15 cellular contexts compared by ENCODE assay signal in the genomic region with DNA sequence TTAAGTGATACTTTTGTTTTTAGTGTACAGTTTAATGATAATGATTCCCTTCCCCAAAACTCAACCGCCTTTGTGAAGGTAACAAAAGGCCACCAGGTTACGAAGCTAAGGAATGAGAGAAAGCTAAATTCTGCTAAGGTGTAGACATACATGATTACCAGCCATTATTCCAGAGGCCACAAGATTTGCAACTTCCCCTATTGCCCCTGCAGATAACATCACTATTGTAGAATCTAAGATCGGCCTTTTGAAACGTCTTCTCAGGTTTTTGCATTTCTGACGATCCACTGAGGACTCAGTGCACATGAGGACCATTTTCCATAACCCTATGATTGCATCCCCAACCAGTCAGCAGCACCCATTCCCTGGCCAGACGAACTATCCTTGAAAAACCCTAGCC.
"Had no signal": no experiment of that assay in that cellular context is flagged by ENCODE, and none has a peak within 500 bp of the region (broad histone marks: within the 10 kb centered on the region; RNA-seq: fewer than 3 reads in every experiment).

No MANE protein-coding gene starts in this region.

- H3K9me3 ChIP-seq: adrenal gland, gastrocnemius medialis, heart right ventricle had no signal

- H3K27me3 ChIP-seq: adrenal gland, cardiac muscle cell, gastrocnemius medialis, heart right ventricle had no signal

- H3K36me3 ChIP-seq: adrenal gland, cardiac muscle cell, gastrocnemius medialis, heart right ventricle had no signal

- H3K4me3 ChIP-seq: adrenal gland, cardiac muscle cell, gastrocnemius medialis, heart right ventricle had no signal

- H2AFZ ChIP-seq: parathyroid adenoma had no signal

- H3K4me1 ChIP-seq: gastrocnemius medialis had no signal

- H3K27ac ChIP-seq: cardiac muscle cell, gastrocnemius medialis, heart right ventricle, parathyroid adenoma had no signal

- ATAC-seq: activated CD8-positive, alpha-beta T cell treated with anti-CD3 and anti-CD28 coated beads for 36 hours; activated T-cell treated with anti-CD3 and anti-CD28 coated beads, Interleukin-2, amount 50 U/mL, for 4 hours; gastrocnemius medialis; heart right ventricle; left colon; stimulated activated effector memory CD8-positive, alpha-beta T cell treated with anti-CD3 and anti-CD28 coated beads, Interleukin-12 subunit alpha, Interleukin-12 subunit beta, amount 100 ng/mL, for 72 hours had no signal

- DNase-seq: activated CD4-positive, alpha-beta T cell treated with anti-CD3 and anti-CD28 coated beads for 4 hours; activated CD8-positive, alpha-beta T cell treated with anti-CD3 and anti-CD28 coated beads for 36 hours; activated effector memory CD4-positive, alpha-beta T cell treated with Interleukin-2 at 50 U/mL for 16 hours; activated naive CD4-positive, alpha-beta T cell treated with anti-CD3 and anti-CD28 coated beads, Interleukin-2, amount 50 U/mL, for 16 hours; activated T-cell treated with anti-CD3 and anti-CD28 coated beads, Interleukin-2, amount 50 U/mL, for 4 hours; adrenal gland; erythroblast; gastrocnemius medialis; heart right ventricle; left colon; naive B cell; T1000 had no signal

- H3K9ac ChIP-seq: parathyroid adenoma had no signal
